ENCODE assay signal across 14 cellular contexts in the genomic region with DNA sequence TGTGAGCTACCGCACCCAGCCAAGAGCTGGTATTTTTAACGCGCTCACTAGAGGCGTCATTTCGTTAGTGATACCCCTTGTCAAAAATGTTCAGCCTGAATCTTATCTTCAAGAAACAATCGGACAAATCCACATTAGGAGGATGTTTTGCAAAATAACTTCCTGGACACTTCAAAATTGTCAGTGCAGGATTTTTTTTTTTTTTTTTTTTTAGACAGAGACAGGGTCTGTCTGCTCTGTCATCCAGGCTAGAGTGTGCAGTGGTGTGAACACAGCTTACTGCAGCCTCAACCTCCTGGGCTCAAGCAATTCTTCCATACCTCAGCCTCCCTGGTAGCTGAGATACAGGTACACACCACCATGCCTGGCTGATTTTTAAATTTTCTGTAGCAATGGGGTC.
"Had no signal": no experiment of that assay in that cellular context is flagged by ENCODE, and none has a peak within 500 bp of the region (broad histone marks: within the 10 kb centered on the region; RNA-seq: fewer than 3 reads in every experiment).

No MANE protein-coding gene starts in this region.

- H3K27me3 ChIP-seq: Peyer's patch, SJSA1 had no signal

- H3K27me3 Mint-ChIP-seq: activated CD8-positive, alpha-beta T cell treated with anti-CD3 and anti-CD28 coated beads for 36 hours; activated naive CD4-positive, alpha-beta T cell treated with anti-CD3 and anti-CD28 coated beads, Interleukin-2, amount 50 U/mL, for 24 hours had no signal

- H3K27ac Mint-ChIP-seq: activated CD8-positive, alpha-beta T cell treated with anti-CD3 and anti-CD28 coated beads for 36 hours; activated naive CD4-positive, alpha-beta T cell treated with anti-CD3 and anti-CD28 coated beads, Interleukin-2, amount 50 U/mL, for 24 hours had no signal

- H3K36me3 Mint-ChIP-seq: activated naive CD4-positive, alpha-beta T cell treated with anti-CD3 and anti-CD28 coated beads, Interleukin-2, amount 50 U/mL, for 24 hours had no signal

- H3K9me3 ChIP-seq: Peyer's patch, SJSA1 had no signal

- H3K4me3 Mint-ChIP-seq: activated CD8-positive, alpha-beta T cell treated with anti-CD3 and anti-CD28 coated beads for 36 hours; activated naive CD4-positive, alpha-beta T cell treated with anti-CD3 and anti-CD28 coated beads, Interleukin-2, amount 50 U/mL, for 24 hours had no signal

- H3K9me3 Mint-ChIP-seq: activated CD8-positive, alpha-beta T cell treated with anti-CD3 and anti-CD28 coated beads for 36 hours; activated naive CD4-positive, alpha-beta T cell treated with anti-CD3 and anti-CD28 coated beads, Interleukin-2, amount 50 U/mL, for 24 hours had no signal

- H3K27ac ChIP-seq: KMS-11, Peyer's patch, RWPE1, SJSA1, WERI-Rb-1 had no signal

- DNase-seq: activated CD4-positive, alpha-beta T cell treated with anti-CD3 and anti-CD28 coated beads for 4 hours; activated CD8-positive, alpha-beta memory T cell treated with anti-CD3 and anti-CD28 coated beads, Interleukin-2, amount 50 U/mL, for 4 hours; activated CD8-positive, alpha-beta T cell treated with anti-CD3 and anti-CD28 coated beads for 36 hours; activated effector memory CD4-positive, alpha-beta T cell treated with Interleukin-2 at 50 U/mL for 16 hours; activated naive CD4-positive, alpha-beta T cell; central memory CD4-positive, alpha-beta T cell; NK-92 treated with Interleukin-12 subunit alpha and Interleukin-12 subunit beta, amount 100 ng/mL, for 24 hours; Peyer's patch; T-helper 2 cell; WERI-Rb-1 had no signal

- H3K4me3 ChIP-seq: Peyer's patch, SJSA1 had no signal

- H3K4me1 ChIP-seq: Peyer's patch had no signal
